In the genomic region with DNA sequence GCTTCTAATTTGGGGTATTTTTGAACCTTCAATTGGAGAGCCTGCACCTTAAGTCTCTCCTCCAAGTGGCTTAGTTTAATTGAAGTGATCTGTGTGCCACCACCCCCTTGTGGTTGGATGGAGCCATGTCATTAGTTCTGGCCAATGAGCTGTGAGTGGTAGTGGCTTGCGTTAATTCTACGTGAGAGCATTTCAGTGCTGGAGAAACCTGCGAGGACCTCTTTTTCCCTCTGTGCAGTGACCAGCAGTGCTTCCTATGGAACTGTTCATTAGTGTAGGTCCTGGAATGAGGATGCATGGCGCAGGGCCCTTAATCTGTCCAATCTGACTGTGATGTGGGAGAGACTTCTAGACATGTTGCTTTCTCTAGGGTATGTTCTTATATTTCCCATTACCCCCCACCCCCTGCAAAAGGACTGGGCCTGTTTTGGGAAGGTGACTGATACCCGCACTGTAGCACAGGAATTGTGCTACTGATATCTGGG, we compare ENCODE assay signal across 8 cellular contexts. TPM values are rescaled to one million over a fixed set of nuclear protein-coding genes. Genes with fewer than 3 reads are reported as not detected.
DNase-seq lines count a peak whose midpoint lies in the region; ATAC-seq and TF ChIP-seq lines count a peak whose summit lies in the region.

No MANE protein-coding gene starts in this region.

- no peak for TF ChIP-seq EP300 in Ishikawa (IDR thresholded peaks at IDR 0.05; ENCODE audit: borderline replicate concordance)

- no peaks in the 10 kb centered on the region for H3K9me3 ChIP-seq in SJSA1 (replicated peaks)

- peaks cover 5% of the 10 kb centered on the region for H3K36me3 Mint-ChIP-seq in activated naive CD4-positive, alpha-beta T cell treated with anti-CD3 and anti-CD28 coated beads, Interleukin-2, amount 50 U/mL, for 24 hours

- peaks cover 18% of the 10 kb centered on the region for H3K4me1 ChIP-seq in SJSA1 (replicated peaks)

- peak overlapping the region; percentile 77 for H3K27ac Mint-ChIP-seq in activated naive CD4-positive, alpha-beta T cell treated with anti-CD3 and anti-CD28 coated beads, Interleukin-2, amount 50 U/mL, for 24 hours

- no peak overlapping the region for H3K27ac ChIP-seq in SJSA1

- peak; percentile 45 for ATAC-seq in GM21528 (IDR thresholded peaks at IDR 0.05; ENCODE audit: low FRiP score, unreplicated experiment)
- peak in 1 of 2 donors; percentile 13 for ATAC-seq in left cardiac atrium

- DNase-seq in EH (ENCODE audit: low read depth) (peak; percentile 70), SJSA1 (ENCODE audit: low read depth in 1 of 2, low spot score in 2 of 2) (peak; percentile 51 to 58), left cardiac atrium (peak; percentile 50), retina (peak; percentile 66), GM19238 (ENCODE audit: insufficient read length, low spot score) (no peak)

- TF ChIP-seq RAD21 in Ishikawa (IDR thresholded peaks at IDR 0.05; ENCODE audit: low read depth) = peak; percentile 47; the same call in 1 of the 2 replicates

- H3K4me3 ChIP-seq in SJSA1 = no peak overlapping the region

- H3K36me3 ChIP-seq in SJSA1 = peaks cover 10% of the 10 kb centered on the region; the same call in 1 of the 2 replicates

- peaks cover 35% of the 10 kb centered on the region for H3K4me1 Mint-ChIP-seq in activated naive CD4-positive, alpha-beta T cell treated with anti-CD3 and anti-CD28 coated beads, Interleukin-2, amount 50 U/mL, for 24 hours

- intact Hi-C loops in left cardiac atrium (cut with DNase I) = loop anchor here (1.0 to 2.0 kb wide), 2 partner anchors 32 to 33 kb away; no protein-coding TSS in a partner anchor

- H3K27me3 Mint-ChIP-seq in activated naive CD4-positive, alpha-beta T cell treated with anti-CD3 and anti-CD28 coated beads, Interleukin-2, amount 50 U/mL, for 24 hours = no peaks in the 10 kb centered on the region

- peak overlapping the region; percentile 49 for H3K4me3 Mint-ChIP-seq in activated naive CD4-positive, alpha-beta T cell treated with anti-CD3 and anti-CD28 coated beads, Interleukin-2, amount 50 U/mL, for 24 hours

- no peaks in the 10 kb centered on the region for H3K27me3 ChIP-seq in SJSA1 (replicated peaks)

- H3K9me3 Mint-ChIP-seq in activated naive CD4-positive, alpha-beta T cell treated with anti-CD3 and anti-CD28 coated beads, Interleukin-2, amount 50 U/mL, for 24 hours = no peaks in the 10 kb centered on the region

TF ChIP-seq in Ishikawa, 13 proteins besides CTCF, POLR2A, EP300 and RAD21:
- TF ChIP-seq CREB1 (IDR thresholded peaks at IDR 0.05; ENCODE audit: low read depth) = no peak
- TF ChIP-seq, protein P1, sequence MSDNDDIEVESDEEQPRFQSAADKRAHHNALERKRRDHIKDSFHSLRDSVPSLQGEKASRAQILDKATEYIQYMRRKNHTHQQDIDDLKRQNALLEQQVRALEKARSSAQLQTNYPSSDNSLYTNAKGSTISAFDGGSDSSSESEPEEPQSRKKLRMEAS (IDR thresholded peaks at IDR 0.05) = peak; percentile 44; the same call in 1 of the 2 replicates

RNA-seq across cellular contexts. Expression of a gene that starts 3.8 kb away (rescaled TPM):
- 7.7 and 10.7 TPM in 2 replicates for total RNA-seq in SJSA1 (2014; rRNA removed; shearing (Covaris generic))
- 10 to 100 TPM in 1 of 2 donors, 1 to 10 TPM in 1; 9.7 to 15.2 TPM for total RNA-seq in left cardiac atrium

RNA-seq across cellular contexts. Expression of a gene that starts 17.1 kb away (rescaled TPM):
- total RNA-seq in SJSA1 (2014; rRNA removed; shearing (Covaris generic)) = 24.9 and 37.2 TPM in 2 replicates
- total RNA-seq in left cardiac atrium = 10 to 100 TPM; 17.2 to 19.3 TPM

RNA-seq across cellular contexts. Expression of a gene that starts 49.7 kb away (rescaled TPM):
- total RNA-seq in SJSA1 (2014; rRNA removed; shearing (Covaris generic)) = 53.6 and 54.0 TPM in 2 replicates
- 10 to 100 TPM; 31.2 to 34.1 TPM for total RNA-seq in left cardiac atrium
